ENCODE assay signal across 2 cellular contexts in the genomic region with DNA sequence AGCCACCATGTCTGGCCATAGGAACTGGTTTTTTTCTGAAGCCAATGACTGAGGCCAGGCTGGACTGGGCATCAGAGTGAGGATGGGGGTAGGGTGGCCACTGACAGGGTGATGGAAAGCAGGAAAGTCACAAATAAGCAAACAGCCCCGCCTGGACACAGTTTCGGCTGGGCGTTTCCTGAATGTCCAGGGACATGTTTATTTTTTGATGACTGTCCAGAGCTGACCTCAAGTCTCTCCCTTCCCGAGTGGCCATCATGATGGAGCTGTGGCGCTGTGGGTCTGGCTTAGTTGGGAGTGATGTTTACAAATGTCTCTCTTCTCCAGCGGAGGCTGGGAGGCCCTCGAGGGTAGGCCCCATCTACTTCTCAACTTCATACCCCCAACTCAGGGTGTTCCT.
TF ChIP-seq lines count a peak whose summit lies in the region.

No MANE protein-coding gene starts in this region.

TF ChIP-seq in IMR-90, 13 proteins besides CTCF, POLR2A, EP300 and RAD21:
- TF ChIP-seq, protein P1, sequence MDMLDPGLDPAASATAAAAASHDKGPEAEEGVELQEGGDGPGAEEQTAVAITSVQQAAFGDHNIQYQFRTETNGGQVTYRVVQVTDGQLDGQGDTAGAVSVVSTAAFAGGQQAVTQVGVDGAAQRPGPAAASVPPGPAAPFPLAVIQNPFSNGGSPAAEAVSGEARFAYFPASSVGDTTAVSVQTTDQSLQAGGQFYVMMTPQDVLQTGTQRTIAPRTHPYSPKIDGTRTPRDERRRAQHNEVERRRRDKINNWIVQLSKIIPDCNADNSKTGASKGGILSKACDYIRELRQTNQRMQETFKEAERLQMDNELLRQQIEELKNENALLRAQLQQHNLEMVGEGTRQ (IDR thresholded peaks at IDR 0.05; ENCODE audit: low read depth, low read length) = no peak
- no peak for TF ChIP-seq MAZ (IDR thresholded peaks at IDR 0.05; ENCODE audit: borderline replicate concordance, low read depth, low read length)
- no peak for TF ChIP-seq RCOR1 (IDR thresholded peaks at IDR 0.05; ENCODE audit: insufficient replicate concordance, low read length)
- TF ChIP-seq, protein P2, sequence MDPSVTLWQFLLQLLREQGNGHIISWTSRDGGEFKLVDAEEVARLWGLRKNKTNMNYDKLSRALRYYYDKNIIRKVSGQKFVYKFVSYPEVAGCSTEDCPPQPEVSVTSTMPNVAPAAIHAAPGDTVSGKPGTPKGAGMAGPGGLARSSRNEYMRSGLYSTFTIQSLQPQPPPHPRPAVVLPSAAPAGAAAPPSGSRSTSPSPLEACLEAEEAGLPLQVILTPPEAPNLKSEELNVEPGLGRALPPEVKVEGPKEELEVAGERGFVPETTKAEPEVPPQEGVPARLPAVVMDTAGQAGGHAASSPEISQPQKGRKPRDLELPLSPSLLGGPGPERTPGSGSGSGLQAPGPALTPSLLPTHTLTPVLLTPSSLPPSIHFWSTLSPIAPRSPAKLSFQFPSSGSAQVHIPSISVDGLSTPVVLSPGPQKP (IDR thresholded peaks at IDR 0.05; ENCODE audit: borderline replicate concordance, low read depth, low read length) = no peak
- no peak for TF ChIP-seq BHLHE40 (IDR thresholded peaks at IDR 0.05; ENCODE audit: low read depth, low read length)
- TF ChIP-seq CEBPB (IDR thresholded peaks at IDR 0.05; ENCODE audit: low read depth, low read length) = no peak
- TF ChIP-seq NFE2L2 (IDR thresholded peaks at IDR 0.05; ENCODE audit: low read depth, low read length) = no peak
- no peak for TF ChIP-seq MXI1 (IDR thresholded peaks at IDR 0.05; ENCODE audit: borderline replicate concordance, low read depth, low read length)

TF ChIP-seq in GM23338, 12 proteins besides CTCF, POLR2A, EP300 and RAD21:
- no peak for TF ChIP-seq POLR2AphosphoS5 (IDR thresholded peaks at IDR 0.05; ENCODE audit: low read depth)
- no peak for TF ChIP-seq ZNF114 (CRISPR knock-in tag; IDR thresholded peaks at IDR 0.05)
TF ChIP-seq in GM23338: peak in this region for 0.
